In the genomic region with DNA sequence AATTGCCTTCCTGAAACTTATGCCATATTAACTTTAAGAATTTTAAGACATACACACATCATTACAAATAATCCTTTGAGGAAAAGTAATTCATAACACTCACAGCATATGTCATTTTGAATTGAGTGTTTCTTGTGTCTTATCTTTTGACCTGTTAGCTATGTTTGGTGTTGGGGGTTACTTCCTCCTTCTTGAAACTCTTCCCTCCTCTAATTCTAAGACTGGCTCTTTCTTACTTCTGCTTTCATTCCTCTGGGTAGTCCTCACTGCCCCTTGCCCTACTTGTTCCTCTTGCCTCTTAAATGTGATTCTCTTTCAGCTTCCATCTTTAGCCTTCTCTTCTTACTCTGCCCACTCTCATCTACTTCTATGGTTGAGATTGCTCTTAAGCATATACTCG, we compare ENCODE assay signal across 10 cellular contexts. TPM values are rescaled to one million over a fixed set of nuclear protein-coding genes. Genes with fewer than 3 reads are reported as not detected.
DNase-seq lines count a peak whose midpoint lies in the region; ATAC-seq and TF ChIP-seq lines count a peak whose summit lies in the region.
"Had no signal": no experiment of that assay in that cellular context is flagged by ENCODE, and none has a peak within 500 bp of the region (broad histone marks: within the 10 kb centered on the region; RNA-seq: fewer than 3 reads in every experiment).

No MANE protein-coding gene starts in this region.

- H3K4me1 Mint-ChIP-seq in chondrocyte (ENCODE audit: low read depth), result peaks cover 4% of the 10 kb centered on the region
- H3K4me1 Mint-ChIP-seq in nephron progenitor cell, result peaks cover 5% of the 10 kb centered on the region
- no peaks in the 10 kb centered on the region for H3K4me1 Mint-ChIP-seq in stimulated activated naive CD8-positive, alpha-beta T cell treated with anti-CD3 and anti-CD28 coated beads, Interleukin-15, amount 100 ng/mL, for 72 hours

- TF ChIP-seq CTCF in GM12864 (IDR thresholded peaks at IDR 0.05; ENCODE audit: low read depth, low read length, missing control alignments) (no peak), chondrocyte (IDR thresholded peaks at IDR 0.05) (no peak), nephron progenitor cell (IDR thresholded peaks at IDR 0.05) (no peak)

- H3K27me3 Mint-ChIP-seq in chondrocyte (ENCODE audit: low read depth) (no peaks in the 10 kb centered on the region), nephron progenitor cell (ENCODE audit: low read depth, poor library complexity) (peaks cover 2% of the 10 kb centered on the region)
- H3K27me3 Mint-ChIP-seq in stimulated activated naive CD8-positive, alpha-beta T cell treated with anti-CD3 and anti-CD28 coated beads, Interleukin-15, amount 100 ng/mL, for 72 hours, result no peaks in the 10 kb centered on the region

- no peak overlapping the region for H3K4me3 ChIP-seq in GM12864 (ENCODE audit: low read depth, low read length)

- H3K27ac Mint-ChIP-seq in chondrocyte (ENCODE audit: unreplicated experiment), result no peak overlapping the region
- no peak overlapping the region for H3K27ac Mint-ChIP-seq in nephron progenitor cell
- H3K27ac Mint-ChIP-seq in stimulated activated naive CD8-positive, alpha-beta T cell treated with anti-CD3 and anti-CD28 coated beads, Interleukin-15, amount 100 ng/mL, for 72 hours, result no peak overlapping the region
- H3K27ac Mint-ChIP-seq: CD8-positive, alpha-beta memory T cell had no signal

- H3K4me3 Mint-ChIP-seq in chondrocyte (ENCODE audit: unreplicated experiment), result no peak overlapping the region
- H3K4me3 Mint-ChIP-seq in nephron progenitor cell, result no peak overlapping the region
- no peak overlapping the region for H3K4me3 Mint-ChIP-seq in stimulated activated naive CD8-positive, alpha-beta T cell treated with anti-CD3 and anti-CD28 coated beads, Interleukin-15, amount 100 ng/mL, for 72 hours
- H3K4me3 Mint-ChIP-seq: CD8-positive, alpha-beta memory T cell had no signal

- DNase-seq in GM12864 (ENCODE audit: low read depth), result peak; percentile 67
- peak; percentile 80 for DNase-seq in SKM-1 (lab: John Stamatoyannopoulos, UW; ENCODE audit: unreplicated experiment)
- no peak for DNase-seq in chondrocyte (ENCODE audit: low spot score)
- DNase-seq in nephron progenitor cell, result no peak
- DNase-seq in stimulated activated naive CD8-positive, alpha-beta T cell treated with anti-CD3 and anti-CD28 coated beads, Interleukin-15, amount 100 ng/mL, for 72 hours, result no peak
- no peak for DNase-seq in AG08395 (ENCODE audit: low spot score)
- DNase-seq: CD8-positive, alpha-beta memory T cell; mesendoderm had no signal

- peak; percentile 77 for ATAC-seq in GM19468 (IDR thresholded peaks at IDR 0.05; ENCODE audit: extremely low read depth, unreplicated experiment)
- peak; percentile 72 for ATAC-seq in HG03108 (IDR thresholded peaks at IDR 0.05; ENCODE audit: unreplicated experiment)
- no peak for ATAC-seq in stimulated activated naive CD8-positive, alpha-beta T cell treated with anti-CD3 and anti-CD28 coated beads, Interleukin-15, amount 100 ng/mL, for 72 hours

- H3K36me3 Mint-ChIP-seq in chondrocyte (ENCODE audit: low read depth) (peaks cover 2% of the 10 kb centered on the region), nephron progenitor cell (ENCODE audit: low read depth) (peaks cover 5% of the 10 kb centered on the region)

- peaks cover 14% of the 10 kb centered on the region for H3K9me3 Mint-ChIP-seq in chondrocyte (ENCODE audit: low read depth)
- peaks cover 40% of the 10 kb centered on the region for H3K9me3 Mint-ChIP-seq in nephron progenitor cell
- H3K9me3 Mint-ChIP-seq in stimulated activated naive CD8-positive, alpha-beta T cell treated with anti-CD3 and anti-CD28 coated beads, Interleukin-15, amount 100 ng/mL, for 72 hours, result peaks cover 12 to 16% of the 10 kb centered on the region in 2 donors
- H3K9me3 Mint-ChIP-seq: CD8-positive, alpha-beta memory T cell had no signal

RNA-seq across cellular contexts. Expression of gene PIP4K2A, which starts 28.3 kb away (rescaled TPM):
- total RNA-seq in chondrocyte, result 29.5 to 44.1 TPM (median 44.0 TPM) in 3 replicates

Comparison
In these comparisons a context has a peak if more than half of its experiments do, and no peak if none do; other contexts are left out.
1. DNase-seq: peak in GM12864 (single experiment) and SKM-1 (single experiment); none in chondrocyte (single experiment), nephron progenitor cell (single experiment), stimulated activated naive CD8-positive, alpha-beta T cell treated with anti-CD3 and anti-CD28 coated beads, Interleukin-15, amount 100 ng/mL, for 72 hours (0 of 2) and AG08395 (single experiment).